ENCODE assay signal across 15 cellular contexts in the genomic region with DNA sequence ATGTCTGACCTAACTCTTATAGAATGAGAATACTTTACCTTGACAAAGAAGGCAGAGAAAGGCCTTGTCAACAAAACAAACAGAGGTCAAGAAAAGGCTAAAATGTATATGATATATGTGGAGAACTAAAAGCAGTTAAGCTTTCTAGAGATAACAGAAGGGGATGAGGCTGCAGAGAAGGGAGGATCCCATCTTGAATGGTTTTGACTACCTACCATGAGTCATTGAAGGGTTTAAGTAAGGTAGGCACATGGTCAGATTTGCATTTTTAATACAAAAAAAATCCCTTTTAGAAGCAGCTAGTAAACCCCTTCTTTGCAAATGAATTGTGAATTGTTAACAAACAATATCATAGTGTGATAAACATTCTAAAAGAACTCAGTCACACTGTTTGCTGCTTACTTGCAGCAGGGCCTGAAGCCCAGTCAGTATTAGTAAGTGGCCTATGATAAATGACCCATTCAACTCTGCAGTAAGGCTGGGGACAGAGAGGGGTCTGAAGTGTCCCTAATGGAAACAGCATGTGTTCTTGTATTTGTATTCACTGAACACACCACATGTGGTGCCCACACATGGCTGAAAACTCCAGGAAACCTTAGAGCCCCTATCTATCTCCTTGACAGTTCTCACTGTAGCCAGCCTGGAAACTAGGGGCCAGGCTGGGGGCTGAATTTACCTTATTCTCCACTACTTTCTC.
DNase-seq lines count a peak whose midpoint lies in the region; ATAC-seq lines count a peak whose summit lies in the region.
"Had no signal": no experiment of that assay in that cellular context is flagged by ENCODE, and none has a peak within 500 bp of the region (broad histone marks: within the 10 kb centered on the region; RNA-seq: fewer than 3 reads in every experiment).

No MANE protein-coding gene starts in this region.

- ATAC-seq in HG02852 (IDR thresholded peaks at IDR 0.05; ENCODE audit: unreplicated experiment): no peak
- no peak for ATAC-seq in HG03196 (IDR thresholded peaks at IDR 0.05; ENCODE audit: unreplicated experiment)
- ATAC-seq in HG02981 (IDR thresholded peaks at IDR 0.05; ENCODE audit: unreplicated experiment): no peak
- ATAC-seq: activated CD8-positive, alpha-beta T cell treated with anti-CD3 and anti-CD28 coated beads for 36 hours had no signal

- DNase-seq in DMS 273 (lab: John Stamatoyannopoulos, UW; ENCODE audit: unreplicated experiment): peak; percentile 18
- no peak for DNase-seq in DMS 273 treated with DMSO at 0.1 percent for 48 hours (lab: John Stamatoyannopoulos, UW)
- peak; percentile 20 for DNase-seq in NCI-H446 treated with DMSO at 0.1 percent for 48 hours (lab: John Stamatoyannopoulos, UW)
- DNase-seq in globus pallidus (ENCODE audit: low spot score): peak; percentile 81
- peak; percentile 90 for DNase-seq in pons (ENCODE audit: low spot score)
- DNase-seq: activated CD8-positive, alpha-beta T cell treated with anti-CD3 and anti-CD28 coated beads for 36 hours; adrenal gland; CD4-positive, alpha-beta T cell; NCI-H2227 treated with DMSO at 0.1 percent for 48 hours; occipital lobe; stimulated activated CD4-positive, alpha-beta T cell treated with anti-CD3 and anti-CD28 coated beads, Interleukin-4, amount 100 ng/mL, for 1 hour; stimulated activated CD8-positive, alpha-beta memory T cell treated with anti-CD3 and anti-CD28 coated beads, Interleukin-4, amount 100 ng/mL, for 48 hours had no signal
